In genomic region chr16:54163197-54163843, GRCh38 we compare ENCODE assay signal across 31 cellular contexts.
"Had no signal": no experiment of that assay in that cellular context is flagged by ENCODE, and none has a peak within 500 bp of the region (broad histone marks: within the 10 kb centered on the region; RNA-seq: fewer than 3 reads in every experiment).

No MANE protein-coding gene starts in this region.

- FAIRE-seq: urothelium cell line had no signal

- H3K4me3 Mint-ChIP-seq: naive thymus-derived CD4-positive, alpha-beta T cell; natural killer cell; nephron; neural crest cell; stimulated activated memory B cell treated with anti-CD40 and anti-IgM and Interleukin-4, amounts not matched to agents 10 μg/mL and 1 μg/mL and 100 μg/mL, for 72 hours had no signal

- H3K36me3 Mint-ChIP-seq: natural killer cell; stimulated activated memory B cell treated with anti-CD40 and anti-IgM and Interleukin-4, amounts not matched to agents 10 μg/mL and 1 μg/mL and 100 μg/mL, for 72 hours had no signal

- H3K4me1 ChIP-seq: parathyroid adenoma, psoas muscle, spleen, stomach, thyroid gland, tibial nerve, upper lobe of left lung, vagina had no signal

- H3K27me3 Mint-ChIP-seq: stimulated activated memory B cell treated with anti-CD40 and anti-IgM and Interleukin-4, amounts not matched to agents 10 μg/mL and 1 μg/mL and 100 μg/mL, for 72 hours had no signal

- H3K4me2 ChIP-seq: smooth muscle cell had no signal

- H3K9ac ChIP-seq: parathyroid adenoma had no signal

- H3K79me2 ChIP-seq: parathyroid adenoma had no signal

- H3K4me3 ChIP-seq: ovary, psoas muscle, right lobe of liver, skin epidermis, smooth muscle cell, spleen, stomach, thoracic aorta, thyroid gland, tibial nerve, upper lobe of left lung, vagina had no signal

- H3K9me3 ChIP-seq: ovary, psoas muscle, right lobe of liver, spleen, stomach, thoracic aorta, thyroid gland, upper lobe of left lung, vagina had no signal

- H3K4me1 Mint-ChIP-seq: natural killer cell; nephron; stimulated activated memory B cell treated with anti-CD40 and anti-IgM and Interleukin-4, amounts not matched to agents 10 μg/mL and 1 μg/mL and 100 μg/mL, for 72 hours had no signal

- H3K27ac Mint-ChIP-seq: naive thymus-derived CD4-positive, alpha-beta T cell; natural killer cell; nephron; progenitor cell of endocrine pancreas; stimulated activated memory B cell treated with anti-CD40 and anti-IgM and Interleukin-4, amounts not matched to agents 10 μg/mL and 1 μg/mL and 100 μg/mL, for 72 hours had no signal

- H3K27me3 ChIP-seq: ovary, right lobe of liver, stomach, thyroid gland, tibial nerve, upper lobe of left lung, vagina had no signal

- H2AFZ ChIP-seq: parathyroid adenoma had no signal

- H3K9me3 Mint-ChIP-seq: natural killer cell had no signal

- H3K36me3 ChIP-seq: ovary, right lobe of liver, spleen, stomach, thoracic aorta, thyroid gland, tibial nerve, upper lobe of left lung, vagina had no signal

- H3K27ac ChIP-seq: ovary, parathyroid adenoma, psoas muscle, right lobe of liver, skin epidermis, spleen, stomach, thoracic aorta, thyroid gland, tibial nerve, upper lobe of left lung, vagina had no signal

- ATAC-seq: naive thymus-derived CD4-positive, alpha-beta T cell; natural killer cell; psoas muscle; right cardiac atrium; right lobe of liver; stimulated activated memory B cell treated with anti-CD40 and anti-IgM and Interleukin-4, amounts not matched to agents 10 μg/mL and 1 μg/mL and 100 μg/mL, for 72 hours; stimulated activated naive CD8-positive, alpha-beta T cell treated with anti-CD3 and anti-CD28 coated beads, Interleukin-15, Interleukin-2, amounts not matched to agents 100 U/mL and 50 U/mL, for 24 hours had no signal

- DNase-seq: naive thymus-derived CD4-positive, alpha-beta T cell; natural killer cell; occipital lobe; ovary; posterior cingulate gyrus; psoas muscle; right cardiac atrium; spleen; stimulated activated CD4-positive, alpha-beta T cell treated with anti-CD3 and anti-CD28 coated beads, Interleukin-12 subunit alpha, Interleukin-12 subunit beta, amount 100 ng/mL, for 4 hours; stimulated activated CD4-positive, alpha-beta T cell treated with anti-CD3 and anti-CD28 coated beads, Interleukin-1b, Interleukin-23, amount 100 ng/mL, for 48 hours; stimulated activated CD4-positive, alpha-beta T cell treated with anti-CD3 and anti-CD28 coated beads, Interleukin-4, amount 100 ng/mL, for 1 hour; stimulated activated CD4-positive, alpha-beta T cell treated with anti-CD3 and anti-CD28 coated beads, Interleukin-4, amount 100 ng/mL, for 4 hours; stimulated activated CD8-positive, alpha-beta memory T cell treated with anti-CD3 and anti-CD28 coated beads, Interleukin-4, amount 100 ng/mL, for 48 hours; stimulated activated naive CD4-positive, alpha-beta T cell; stimulated activated naive CD8-positive, alpha-beta T cell treated with anti-CD3 and anti-CD28 coated beads, Interleukin-15, Interleukin-2, amounts not matched to agents 100 U/mL and 50 U/mL, for 24 hours; stomach; thyroid gland; trophoblast cell; upper lobe of left lung had no signal
